ENCODE assay signal across 8 cellular contexts in genomic region chr11:46392421-46393230, GRCh38. TPM values are rescaled to one million over a fixed set of nuclear protein-coding genes. Genes with fewer than 3 reads are reported as not detected.
DNase-seq lines count a peak whose midpoint lies in the region; ATAC-seq and TF ChIP-seq lines count a peak whose summit lies in the region.

No MANE protein-coding gene starts in this region.

- H3K4me1 Mint-ChIP-seq in activated CD8-positive, alpha-beta memory T cell treated with anti-CD3 and anti-CD28 coated beads, Interleukin-2, amount 10 ng/mL, durations not matched to agents 7 days and 5 days, result peaks cover 32% of the 10 kb centered on the region
- peaks cover 22% of the 10 kb centered on the region for H3K4me1 Mint-ChIP-seq in endodermal cell

- ATAC-seq in HG02588 (IDR thresholded peaks at IDR 0.05; ENCODE audit: unreplicated experiment), result peak; percentile 61
- peak; percentile 84 for ATAC-seq in activated CD8-positive, alpha-beta memory T cell treated with anti-CD3 and anti-CD28 coated beads, Interleukin-2, amount 10 ng/mL, durations not matched to agents 7 days and 5 days

- 3 to 4% methylated on average over 37 to 71 of the region's 71 CpGs for WGBS in endodermal cell (ENCODE audit: insufficient coverage in 1 of 2, insufficient read length in 1 of 2), 2 experiments
- WGBS in mesodermal cell (ENCODE audit: insufficient coverage in 2 of 2), 2 experiments, result 3 to 4% methylated on average over 48 to 66 of the region's 71 CpGs

- peaks cover 44% of the 10 kb centered on the region for H3K27me3 ChIP-seq in endodermal cell (ENCODE audit: control insufficient read depth, insufficient read depth, low read length, poor library complexity, severe bottlenecking)

- H3K4me3 Mint-ChIP-seq in activated CD8-positive, alpha-beta memory T cell treated with anti-CD3 and anti-CD28 coated beads, Interleukin-2, amount 10 ng/mL, durations not matched to agents 7 days and 5 days, result peak overlapping the region; percentile 51
- H3K4me3 Mint-ChIP-seq in endodermal cell, result peak overlapping the region; percentile 60

- H3K27ac Mint-ChIP-seq in activated CD8-positive, alpha-beta memory T cell treated with anti-CD3 and anti-CD28 coated beads, Interleukin-2, amount 10 ng/mL, durations not matched to agents 7 days and 5 days, result no peak overlapping the region
- H3K27ac Mint-ChIP-seq in endodermal cell, result no peak overlapping the region

- DNase-seq in GM04504 (ENCODE audit: low read depth) (peak; percentile 52), NCI-H226 (peak; percentile 82), endodermal cell (peak; percentile 97), NCI-H2081 (lab: John Stamatoyannopoulos, UW) (no peak)
- DNase-seq in activated CD8-positive, alpha-beta memory T cell treated with anti-CD3 and anti-CD28 coated beads, Interleukin-2, amount 10 ng/mL, durations not matched to agents 7 days and 5 days, result peak; percentile 85
- DNase-seq in stimulated activated CD8-positive, alpha-beta memory T cell treated with anti-CD3 and anti-CD28 coated beads, Interleukin-12 subunit alpha, Interleukin-12 subunit beta, amount 100 ng/mL, for 4 hours (ENCODE audit: low read depth), result peak; percentile 57

- no peaks in the 10 kb centered on the region for H3K9me3 ChIP-seq in endodermal cell (ENCODE audit: control insufficient read depth, low read length)
- H3K9me3 ChIP-seq in mesodermal cell (ENCODE audit: control insufficient read depth, low read length), result no peaks in the 10 kb centered on the region

- H3K4me1 ChIP-seq in endodermal cell (ENCODE audit: control insufficient read depth, insufficient read depth, low read length) (peaks cover 13% of the 10 kb centered on the region), mesodermal cell (ENCODE audit: control insufficient read depth, insufficient read depth, low read length, poor library complexity, severe bottlenecking) (peaks cover 24% of the 10 kb centered on the region)

- no peak overlapping the region for H3K9ac ChIP-seq in endodermal cell (ENCODE audit: extremely low read depth, low read length, poor library complexity, severe bottlenecking)

- H3K36me3 Mint-ChIP-seq in activated CD8-positive, alpha-beta memory T cell treated with anti-CD3 and anti-CD28 coated beads, Interleukin-2, amount 10 ng/mL, durations not matched to agents 7 days and 5 days, result no peaks in the 10 kb centered on the region
- peaks cover 17% of the 10 kb centered on the region for H3K36me3 Mint-ChIP-seq in endodermal cell (ENCODE audit: low read depth)

- H3K4me3 ChIP-seq in endodermal cell (ENCODE audit: low read length) (peak overlapping the region; percentile 79), mesodermal cell (ENCODE audit: extremely low read depth, insufficient read depth, low read length, poor library complexity, severe bottlenecking) (peak overlapping the region; percentile 47)

- CTCF ChIA-PET in activated CD8-positive, alpha-beta memory T cell treated with anti-CD3 and anti-CD28 coated beads, Interleukin-2, amount 10 ng/mL, durations not matched to agents 7 days and 5 days (lab: Charles Lee), result interaction anchor here (0.6 to 6.7 kb wide), 20 partner anchors 9 to 225 kb away, joined by 3 to 35 read pairs (median 4); partner anchors contain the start of genes ATG13 and HARBI1

- H3K36me3 ChIP-seq in endodermal cell (ENCODE audit: control insufficient read depth, insufficient read depth, low read length) (peaks cover 20% of the 10 kb centered on the region), mesodermal cell (ENCODE audit: control insufficient read depth, insufficient read depth, low read length) (peaks cover 11% of the 10 kb centered on the region)

- H3K9me3 Mint-ChIP-seq in activated CD8-positive, alpha-beta memory T cell treated with anti-CD3 and anti-CD28 coated beads, Interleukin-2, amount 10 ng/mL, durations not matched to agents 7 days and 5 days (ENCODE audit: low read depth), result no peaks in the 10 kb centered on the region
- H3K9me3 Mint-ChIP-seq in endodermal cell, result no peaks in the 10 kb centered on the region

- H3K27ac ChIP-seq in endodermal cell (ENCODE audit: low read depth, low read length), result no peak overlapping the region
- H3K27ac ChIP-seq in mesodermal cell (ENCODE audit: low read depth, low read length, severe bottlenecking), result no peak overlapping the region

- peaks cover 46% of the 10 kb centered on the region for H3K27me3 Mint-ChIP-seq in activated CD8-positive, alpha-beta memory T cell treated with anti-CD3 and anti-CD28 coated beads, Interleukin-2, amount 10 ng/mL, durations not matched to agents 7 days and 5 days
- H3K27me3 Mint-ChIP-seq in endodermal cell (ENCODE audit: insufficient read depth), result peaks cover 52% of the 10 kb centered on the region

- peak; percentile 27 for TF ChIP-seq CTCF in endodermal cell (conservative IDR thresholded peaks at IDR 0.05)

RNA-seq across cellular contexts. Expression of gene CHRM4, which starts 1.1 kb away (rescaled TPM):
- total RNA-seq in activated CD8-positive, alpha-beta memory T cell treated with anti-CD3 and anti-CD28 coated beads, Interleukin-2, amount 10 ng/mL, durations not matched to agents 7 days and 5 days, result under 1 TPM in 1 of 2 experiments, not detected in 1; 0.18 TPM
- total RNA-seq in endodermal cell, result under 1 TPM in 1 of 2 donors, not detected in 1; 0.46 TPM
- polyA plus RNA-seq in endodermal cell (2013, experiment 1 of 2), result 0.28 TPM
- 0.25 TPM for polyA plus RNA-seq in endodermal cell (2013, experiment 2 of 2)
- polyA plus RNA-seq in mesodermal cell (2013, experiment 1 of 2), result not detected
- 0.56 TPM for polyA plus RNA-seq in mesodermal cell (2013, experiment 2 of 2)

RNA-seq across cellular contexts. Expression of gene MDK, which starts 11.2 kb away (rescaled TPM):
- total RNA-seq in activated CD8-positive, alpha-beta memory T cell treated with anti-CD3 and anti-CD28 coated beads, Interleukin-2, amount 10 ng/mL, durations not matched to agents 7 days and 5 days, result 1 to 10 TPM; 1.6 to 5.0 TPM
- 1,000 to 10,000 TPM in 1 of 2 donors, 100 to 1,000 TPM in 1; 644 to 1,502 TPM for total RNA-seq in endodermal cell
- polyA plus RNA-seq in endodermal cell (2013, experiment 1 of 2), result 1,103 TPM
- 1,014 TPM for polyA plus RNA-seq in endodermal cell (2013, experiment 2 of 2)
- 1,793 TPM for polyA plus RNA-seq in mesodermal cell (2013, experiment 1 of 2)
- 1,702 TPM for polyA plus RNA-seq in mesodermal cell (2013, experiment 2 of 2)

RNA-seq across cellular contexts. Expression of gene DGKZ, which starts 45.4 kb away (rescaled TPM):
- total RNA-seq in activated CD8-positive, alpha-beta memory T cell treated with anti-CD3 and anti-CD28 coated beads, Interleukin-2, amount 10 ng/mL, durations not matched to agents 7 days and 5 days, result 100 to 1,000 TPM in 1 of 2 experiments, 10 to 100 TPM in 1; 96.9 to 132 TPM
- 10 to 100 TPM; 49.6 to 57.3 TPM for total RNA-seq in endodermal cell
- polyA plus RNA-seq in endodermal cell (2013, experiment 1 of 2), result 40.7 TPM
- polyA plus RNA-seq in endodermal cell (2013, experiment 2 of 2), result 38.7 TPM
- polyA plus RNA-seq in mesodermal cell (2013, experiment 1 of 2), result 58.8 TPM
- polyA plus RNA-seq in mesodermal cell (2013, experiment 2 of 2), result 45.7 TPM

Comparison
In these comparisons a context has a peak if more than half of its experiments do, and no peak if none do; other contexts are left out.
1. DNase-seq: peak in GM04504 (single experiment), NCI-H226 (single experiment), activated CD8-positive, alpha-beta memory T cell treated with anti-CD3 and anti-CD28 coated beads, Interleukin-2, amount 10 ng/mL, durations not matched to agents 7 days and 5 days (single experiment), endodermal cell (single experiment) and stimulated activated CD8-positive, alpha-beta memory T cell treated with anti-CD3 and anti-CD28 coated beads, Interleukin-12 subunit alpha, Interleukin-12 subunit beta, amount 100 ng/mL, for 4 hours (single experiment); none in NCI-H2081 (0 of 2).
2. RNA of gene MDK, which starts 11.2 kb away (total RNA-seq): 644 to 1,502 TPM in endodermal cell; 1.6 to 5.0 TPM in activated CD8-positive, alpha-beta memory T cell treated with anti-CD3 and anti-CD28 coated beads, Interleukin-2, amount 10 ng/mL, durations not matched to agents 7 days and 5 days; every median in the first group is over 100 times any median in the second.